ENCODE assay signal across 1 cellular context in genomic region chr2:68062680-68063387, GRCh38.
TF ChIP-seq lines count a peak whose summit lies in the region.

Gene C1D (minus strand): TSS chr2:68063004. CDS start chr2:68047310, 15,694 bp downstream.

TF ChIP-seq in HepG2, 621 proteins besides CTCF, POLR2A, EP300 and RAD21 (continued from another document and continues in another):
- TF ChIP-seq ZNF17 (CRISPR knock-in tag; IDR thresholded peaks at IDR 0.05) (0 out of 2 replicates have a peak, but pooled peaks have one; percentile 53), ASH2L (IDR thresholded peaks at IDR 0.05; ENCODE audit: insufficient read length, low read depth, low read length) (peak; percentile 98), ZSCAN29 (CRISPR knock-in tag; conservative IDR thresholded peaks at IDR 0.05) (no peak; the same call in 1 of the 2 replicates), SALL2 (CRISPR knock-in tag; IDR thresholded peaks at IDR 0.05) (no peak), ZC3H4 (CRISPR knock-in tag; IDR thresholded peaks at IDR 0.05; ENCODE audit: borderline replicate concordance) (no peak), ZBTB14 (CRISPR knock-in tag; IDR thresholded peaks at IDR 0.05) (no peak), IRF1 (CRISPR knock-in tag; IDR thresholded peaks at IDR 0.05; ENCODE audit: low read depth) (no peak), ZNF644 (CRISPR knock-in tag; IDR thresholded peaks at IDR 0.05; ENCODE audit: low read depth) (no peak), ZNF431 (CRISPR knock-in tag; IDR thresholded peaks at IDR 0.05; ENCODE audit: borderline replicate concordance, low read depth) (peak; percentile 77), ZNF557 (CRISPR knock-in tag; IDR thresholded peaks at IDR 0.05) (0 out of 2 replicates have a peak, but pooled peaks have one; percentile 55), TAF1 (CRISPR knock-in tag; IDR thresholded peaks at IDR 0.05) (peak; percentile 85), THAP11 (CRISPR knock-in tag; IDR thresholded peaks at IDR 0.05) (peak; percentile 93), ZMAT3 (CRISPR knock-in tag; conservative IDR thresholded peaks at IDR 0.05) (peak; percentile 88; the same call in 1 of the 2 replicates), SAFB2 (CRISPR knock-in tag; IDR thresholded peaks at IDR 0.05; ENCODE audit: borderline replicate concordance, low read depth) (no peak), SIX4 (CRISPR knock-in tag; IDR thresholded peaks at IDR 0.05) (peak; percentile 12; the same call in 1 of the 2 replicates), MIER2 (CRISPR knock-in tag; IDR thresholded peaks at IDR 0.05) (peak; percentile 59; the same call in 1 of the 2 replicates), ZNF460 (CRISPR knock-in tag; IDR thresholded peaks at IDR 0.05; ENCODE audit: borderline replicate concordance) (no peak), AHDC1 (CRISPR knock-in tag; IDR thresholded peaks at IDR 0.05; ENCODE audit: borderline replicate concordance) (no peak), NFE2 (CRISPR knock-in tag; IDR thresholded peaks at IDR 0.05) (no peak), HIC2 (CRISPR knock-in tag; IDR thresholded peaks at IDR 0.05; ENCODE audit: low read depth) (no peak), ZNF747 (CRISPR knock-in tag; IDR thresholded peaks at IDR 0.05; ENCODE audit: borderline replicate concordance) (peak; percentile 91; the same call in 1 of the 2 replicates), ELF1 (CRISPR knock-in tag; IDR thresholded peaks at IDR 0.05) (peak; percentile 89), ZNF232 (CRISPR knock-in tag; IDR thresholded peaks at IDR 0.05; ENCODE audit: borderline replicate concordance) (peak; percentile 81), SIN3A (IDR thresholded peaks at IDR 0.05; ENCODE audit: borderline replicate concordance, low read depth, low read length) (peak; percentile 73; the same call in 1 of the 2 replicates), CAMTA2 (CRISPR knock-in tag; IDR thresholded peaks at IDR 0.05; ENCODE audit: borderline replicate concordance) (peak; percentile 41; the same call in 1 of the 2 replicates), ZNF775 (CRISPR knock-in tag; IDR thresholded peaks at IDR 0.05; ENCODE audit: borderline replicate concordance) (no peak), ELK4 (CRISPR knock-in tag; IDR thresholded peaks at IDR 0.05; ENCODE audit: borderline replicate concordance) (0 out of 2 replicates have a peak, but pooled peaks have one; percentile 9), ZNF580 (CRISPR knock-in tag; IDR thresholded peaks at IDR 0.05; ENCODE audit: borderline replicate concordance, low read depth) (peak; percentile 88; the same call in 1 of the 2 replicates), ZNF574 (CRISPR knock-in tag; IDR thresholded peaks at IDR 0.05) (peak; percentile 88), ZFP90 (CRISPR knock-in tag; IDR thresholded peaks at IDR 0.05; ENCODE audit: borderline replicate concordance) (0 out of 2 replicates have a peak, but pooled peaks have one; percentile 52), ZBTB33 (CRISPR knock-in tag; IDR thresholded peaks at IDR 0.05) (peak; percentile 38; the same call in 1 of the 2 replicates), SNAPC5 (CRISPR knock-in tag; IDR thresholded peaks at IDR 0.05; ENCODE audit: borderline replicate concordance) (no peak), GTF3A (CRISPR knock-in tag; conservative IDR thresholded peaks at IDR 0.05) (no peak), ZBTB4 (CRISPR knock-in tag; IDR thresholded peaks at IDR 0.05; ENCODE audit: borderline replicate concordance) (no peak), ZNF777 (CRISPR knock-in tag; IDR thresholded peaks at IDR 0.05) (peak; percentile 36; the same call in 1 of the 2 replicates), RBAK (CRISPR knock-in tag; IDR thresholded peaks at IDR 0.05) (no peak), SMAD9 (CRISPR knock-in tag; IDR thresholded peaks at IDR 0.05) (no peak), ARID2 (CRISPR knock-in tag; IDR thresholded peaks at IDR 0.05; ENCODE audit: borderline replicate concordance) (no peak), MXD1 (CRISPR knock-in tag; IDR thresholded peaks at IDR 0.05) (no peak; the same call in 1 of the 2 replicates)
